ENCODE assay signal across 16 cellular contexts in genomic region chr3:122451371-122451770, GRCh38. TPM values are rescaled to one million over a fixed set of nuclear protein-coding genes. Genes with fewer than 3 reads are reported as not detected.
DNase-seq lines count a peak whose midpoint lies in the region; ATAC-seq and TF ChIP-seq lines count a peak whose summit lies in the region.
"Had no signal": no experiment of that assay in that cellular context is flagged by ENCODE, and none has a peak within 500 bp of the region (broad histone marks: within the 10 kb centered on the region; RNA-seq: fewer than 3 reads in every experiment).

No MANE protein-coding gene starts in this region.

- H3K27ac Mint-ChIP-seq in activated T-cell treated with anti-CD3 and anti-CD28 coated beads, Interleukin-2, amount 50 U/mL, for 72 hours = peak overlapping the region; percentile 28
- H3K27ac Mint-ChIP-seq in T-helper 17 cell = peak overlapping the region; percentile 80
- H3K27ac Mint-ChIP-seq in activated T-helper 17 cell treated with anti-CD3 and anti-CD28 coated beads, Interleukin-2, amount 50 U/mL, for 72 hours = peak overlapping the region; percentile 61

- peaks cover 0 to 1% of the 10 kb centered on the region in 2 donors for H3K9me3 Mint-ChIP-seq in activated T-cell treated with anti-CD3 and anti-CD28 coated beads, Interleukin-2, amount 50 U/mL, for 72 hours
- H3K9me3 Mint-ChIP-seq in activated T-helper 17 cell treated with anti-CD3 and anti-CD28 coated beads, Interleukin-2, amount 50 U/mL, for 72 hours = peaks cover 4% of the 10 kb centered on the region
- H3K9me3 Mint-ChIP-seq: HFFc6 had no signal

- H3K4me2 ChIP-seq in parathyroid adenoma (ENCODE audit: low read length) = peak overlapping the region; percentile 15

- peaks cover 14 to 47% of the 10 kb centered on the region in 2 donors for H3K36me3 Mint-ChIP-seq in activated T-cell treated with anti-CD3 and anti-CD28 coated beads, Interleukin-2, amount 50 U/mL, for 72 hours (ENCODE audit: insufficient read depth in 2 of 2)
- peaks cover 11% of the 10 kb centered on the region for H3K36me3 Mint-ChIP-seq in T-helper 17 cell (ENCODE audit: low read depth)
- peaks cover 98% of the 10 kb centered on the region for H3K36me3 Mint-ChIP-seq in activated T-helper 17 cell treated with anti-CD3 and anti-CD28 coated beads, Interleukin-2, amount 50 U/mL, for 72 hours (ENCODE audit: low read depth)

- H3K9me3 ChIP-seq in T-helper 17 cell (ENCODE audit: control insufficient read depth, low read length, poor library complexity, severe bottlenecking) (no peaks in the 10 kb centered on the region), parathyroid adenoma (ENCODE audit: control insufficient read depth, low read length) (no peaks in the 10 kb centered on the region)
- H3K9me3 ChIP-seq: HAP-1 had no signal

- peak overlapping the region; percentile 9 for H3K4me3 ChIP-seq in parathyroid adenoma (ENCODE audit: low read depth, low read length)
- H3K4me3 ChIP-seq: HAP-1 had no signal

- no peak for TF ChIP-seq CTCF in parathyroid adenoma (IDR thresholded peaks at IDR 0.05)

- peaks cover 47% of the 10 kb centered on the region for H3K4me1 ChIP-seq in parathyroid adenoma
- H3K4me1 ChIP-seq: HAP-1 had no signal

- H3K27ac ChIP-seq in parathyroid adenoma = peak overlapping the region; percentile 78

- H3K79me2 ChIP-seq in parathyroid adenoma = no peaks in the 10 kb centered on the region

- H3K27me3 ChIP-seq in parathyroid adenoma (ENCODE audit: control insufficient read depth, insufficient read depth, low read length) = no peaks in the 10 kb centered on the region

- H3K36me3 ChIP-seq in parathyroid adenoma (ENCODE audit: control insufficient read depth, insufficient read depth, low read length) = no peaks in the 10 kb centered on the region

- no peak for ATAC-seq in activated T-cell treated with anti-CD3 and anti-CD28 coated beads, Interleukin-2, amount 50 U/mL, for 72 hours (replicated peaks in 1 of 2)
- no peak for ATAC-seq in T-helper 17 cell
- ATAC-seq in activated T-helper 17 cell treated with anti-CD3 and anti-CD28 coated beads, Interleukin-2, amount 50 U/mL, for 72 hours (replicated peaks) = no peak

- no peak overlapping the region for H3K9ac ChIP-seq in parathyroid adenoma

- no peak for DNase-seq in activated T-cell treated with anti-CD3 and anti-CD28 coated beads, Interleukin-2, amount 50 U/mL, for 72 hours
- no peak for DNase-seq in activated T-cell treated with anti-CD3 and anti-CD28 coated beads, Interleukin-2, amount 50 U/mL, for 48 hours
- no peak for DNase-seq in T-helper 17 cell
- no peak for DNase-seq in NOMO-1 treated with dmso at 0.1 percent for 144 hours (lab: John Stamatoyannopoulos, UW; ENCODE audit: unreplicated experiment)
- DNase-seq: C1 segment of cervical spinal cord; Calu3; CD4-positive, alpha-beta memory T cell; COR-L47; DMS53; DMS79 treated with DMSO at 0.1 percent for 48 hours; GF-D8; GOT3; HFFc6 had no signal

- no peaks in the 10 kb centered on the region for H3K27me3 Mint-ChIP-seq in activated T-cell treated with anti-CD3 and anti-CD28 coated beads, Interleukin-2, amount 50 U/mL, for 72 hours (ENCODE audit: low read depth)
- H3K27me3 Mint-ChIP-seq in T-helper 17 cell = no peaks in the 10 kb centered on the region
- H3K27me3 Mint-ChIP-seq in activated T-helper 17 cell treated with anti-CD3 and anti-CD28 coated beads, Interleukin-2, amount 50 U/mL, for 72 hours = no peaks in the 10 kb centered on the region
- H3K27me3 Mint-ChIP-seq: CD4-positive, alpha-beta memory T cell had no signal

- no peak overlapping the region for H3K4me3 Mint-ChIP-seq in activated T-cell treated with anti-CD3 and anti-CD28 coated beads, Interleukin-2, amount 50 U/mL, for 72 hours
- H3K4me3 Mint-ChIP-seq in T-helper 17 cell = no peak overlapping the region
- H3K4me3 Mint-ChIP-seq in activated T-helper 17 cell treated with anti-CD3 and anti-CD28 coated beads, Interleukin-2, amount 50 U/mL, for 72 hours = no peak overlapping the region
- H3K4me3 Mint-ChIP-seq: CD4-positive, alpha-beta memory T cell; HFFc6 had no signal

- peaks cover 8% of the 10 kb centered on the region for H3K4me1 Mint-ChIP-seq in activated T-cell treated with anti-CD3 and anti-CD28 coated beads, Interleukin-2, amount 50 U/mL, for 72 hours (ENCODE audit: low read depth)
- H3K4me1 Mint-ChIP-seq in T-helper 17 cell = peaks cover 5% of the 10 kb centered on the region
- peaks cover 11% of the 10 kb centered on the region for H3K4me1 Mint-ChIP-seq in activated T-helper 17 cell treated with anti-CD3 and anti-CD28 coated beads, Interleukin-2, amount 50 U/mL, for 72 hours

- H2AFZ ChIP-seq in parathyroid adenoma = no peak overlapping the region

RNA-seq across cellular contexts. Expression of gene WDR5B, which starts 35.5 kb away (rescaled TPM):
- total RNA-seq in activated T-cell treated with anti-CD3 and anti-CD28 coated beads, Interleukin-2, amount 50 U/mL, for 72 hours = 1 to 10 TPM; 2.6 to 3.6 TPM
- 1 to 10 TPM; 4.6 to 5.1 TPM for total RNA-seq in T-helper 17 cell
- 1 to 10 TPM; 2.3 to 4.0 TPM for total RNA-seq in activated T-helper 17 cell treated with anti-CD3 and anti-CD28 coated beads, Interleukin-2, amount 50 U/mL, for 72 hours

Comparison
In these comparisons a context has a peak if more than half of its experiments do, and no peak if none do; other contexts are left out.
1. H3K27ac Mint-ChIP-seq: peak in every context shown above with its lines; median percentile 80 in T-helper 17 cell; 61 in activated T-helper 17 cell treated with anti-CD3 and anti-CD28 coated beads, Interleukin-2, amount 50 U/mL, for 72 hours; 28 in activated T-cell treated with anti-CD3 and anti-CD28 coated beads, Interleukin-2, amount 50 U/mL, for 72 hours.